Comparison of ENCODE assay signal across 14 cellular contexts in the genomic region with DNA sequence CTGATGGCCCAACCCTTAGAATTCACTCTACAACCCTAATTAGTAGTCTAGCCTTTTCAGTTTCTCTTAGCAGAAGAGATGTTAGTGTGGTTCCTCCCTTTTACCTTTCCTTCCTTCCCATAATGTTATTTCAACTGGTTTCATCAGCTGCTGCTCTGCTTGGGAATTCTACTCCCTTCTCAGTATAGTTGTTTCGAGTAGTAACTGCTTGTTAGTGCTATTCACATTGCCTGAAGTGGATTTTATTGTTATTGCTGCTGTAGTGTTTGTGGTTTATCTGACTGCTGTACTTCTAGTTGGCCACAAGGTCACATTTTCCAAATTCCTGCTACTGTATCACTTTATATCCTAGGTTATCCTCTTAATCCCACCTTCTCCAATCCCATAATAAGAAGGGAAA. TPM values are rescaled to one million over a fixed set of nuclear protein-coding genes. Genes with fewer than 3 reads are reported as not detected.
DNase-seq lines count a peak whose midpoint lies in the region; ATAC-seq and TF ChIP-seq lines count a peak whose summit lies in the region.
"Had no signal": no experiment of that assay in that cellular context is flagged by ENCODE, and none has a peak within 500 bp of the region (broad histone marks: within the 10 kb centered on the region; RNA-seq: fewer than 3 reads in every experiment).

No MANE protein-coding gene starts in this region.

- H3K27me3 ChIP-seq in AG04450 (ENCODE audit: control insufficient read depth, insufficient read depth, low read length) = no peaks in the 10 kb centered on the region
- H3K27me3 ChIP-seq in CD4-positive, alpha-beta T cell (ENCODE audit: control insufficient read depth, insufficient read depth, low read length) = no peaks in the 10 kb centered on the region
- no peaks in the 10 kb centered on the region for H3K27me3 ChIP-seq in trophoblast cell (ENCODE audit: insufficient read depth, low read length)
- H3K27me3 ChIP-seq: colonic mucosa had no signal

- no peak overlapping the region for H3K23ac ChIP-seq in trophoblast cell (ENCODE audit: low read length)

- H3K36me3 ChIP-seq in trophoblast cell (ENCODE audit: control insufficient read depth in 1 of 2, insufficient read depth in 2 of 2, low read length in 2 of 2) = no peaks in the 10 kb centered on the region
- H3K36me3 ChIP-seq: colonic mucosa had no signal

- H3K27ac ChIP-seq in AG04450 (ENCODE audit: low read depth, low read length) (no peak overlapping the region), trophoblast cell (ENCODE audit: low read depth, low read length) (no peak overlapping the region)
- no peak overlapping the region for H3K27ac ChIP-seq in CD4-positive, alpha-beta T cell (ENCODE audit: low read depth, low read length)
- H3K27ac ChIP-seq: colonic mucosa had no signal

- no peak overlapping the region for H4K8ac ChIP-seq in trophoblast cell (ENCODE audit: low read depth, low read length)

- no peaks in the 10 kb centered on the region for H3K79me2 ChIP-seq in trophoblast cell (ENCODE audit: control insufficient read depth, insufficient read depth, low read length, poor library complexity)

- H3K9me3 Mint-ChIP-seq in CD4-positive, alpha-beta T cell = no peaks in the 10 kb centered on the region

- H4K91ac ChIP-seq in trophoblast cell (ENCODE audit: low read depth, low read length) = no peak overlapping the region

- WGBS in trophoblast cell (ENCODE audit: extremely low coverage, insufficient coverage, insufficient read length) = no CpG with 5 or more reads among the region's 1 CpG

- POLR2A ChIA-PET in AG04450 (lab: Yijun Ruan, JAX) = no interaction called here
- POLR2A ChIA-PET in CD4-positive, alpha-beta T cell (lab: Charles Lee) = no interaction called here

- H2BK120ac ChIP-seq in trophoblast cell (ENCODE audit: insufficient read depth, low read length, poor library complexity) = no peak overlapping the region

- no peak overlapping the region for H2BK12ac ChIP-seq in trophoblast cell (ENCODE audit: low read length)

- H3K4me3 ChIP-seq in AG04450 (ENCODE audit: low read depth, low read length) (no peak overlapping the region), trophoblast cell (ENCODE audit: low read depth, low read length) (no peak overlapping the region)
- H3K4me3 ChIP-seq: colonic mucosa had no signal

- no peak overlapping the region for H3K4ac ChIP-seq in trophoblast cell (ENCODE audit: low read depth, low read length)

- H3K9me3 ChIP-seq in AG04450 (ENCODE audit: control insufficient read depth, insufficient read depth, low read length) (no peaks in the 10 kb centered on the region), trophoblast cell (ENCODE audit: insufficient read depth, low read depth, low read length) (no peaks in the 10 kb centered on the region)
- no peaks in the 10 kb centered on the region for H3K9me3 ChIP-seq in CD4-positive, alpha-beta T cell (ENCODE audit: control insufficient read depth, low read length)
- H3K9me3 ChIP-seq: colonic mucosa had no signal

- DNase-seq in AG04450 (ENCODE audit: low read depth, low spot score) = peak; percentile 15
- peak; percentile 23 for DNase-seq in HT1080 (ENCODE audit: low read depth)
- peak; percentile 53 for DNase-seq in amniotic epithelial cell (ENCODE audit: low read depth)
- DNase-seq in iPS-NIHi11 (ENCODE audit: low spot score) = peak; percentile 11
- no peak for DNase-seq in CD4-positive, alpha-beta T cell
- no peak for DNase-seq in trophoblast cell
- DNase-seq: activated naive CD4-positive, alpha-beta T cell treated with Interleukin-2 at 50 U/mL for 16 hours; colonic mucosa; NCI-H1694; SIG-M5; stimulated activated CD8-positive, alpha-beta memory T cell treated with anti-CD3 and anti-CD28 coated beads, Interleukin-4, amount 100 ng/mL, for 48 hours had no signal

- intact Hi-C loops in CD4-positive, alpha-beta T cell (cut with DNase I, micrococcal nuclease) = no loop called here

- no peaks in the 10 kb centered on the region for H3K36me3 Mint-ChIP-seq in CD4-positive, alpha-beta T cell (ENCODE audit: low read depth)

- ATAC-seq in HG02571 (IDR thresholded peaks at IDR 0.05; ENCODE audit: unreplicated experiment) = no peak
- ATAC-seq in CD4-positive, alpha-beta T cell (ENCODE audit: poor library complexity) = no peak
- no peak for ATAC-seq in GM19351 (IDR thresholded peaks at IDR 0.05; ENCODE audit: unreplicated experiment)

- no peak overlapping the region for H3K18ac ChIP-seq in trophoblast cell (ENCODE audit: low read length)

- no peak overlapping the region for H3K27ac Mint-ChIP-seq in CD4-positive, alpha-beta T cell
- H3K27ac Mint-ChIP-seq: B cell had no signal

- no peak overlapping the region for H2AK5ac ChIP-seq in trophoblast cell (ENCODE audit: low read length)

- H3K9ac ChIP-seq in trophoblast cell (ENCODE audit: low read length) = no peak overlapping the region

- H3K4me1 ChIP-seq in trophoblast cell (ENCODE audit: control insufficient read depth in 1 of 2, insufficient read depth in 2 of 2, low read length in 2 of 2) = no peaks in the 10 kb centered on the region
- H3K4me1 ChIP-seq: colonic mucosa had no signal

- 0 out of 2 replicates have a peak, but pooled peaks have one; percentile 11 for TF ChIP-seq CTCF in AG04450 (IDR thresholded peaks at IDR 0.05; ENCODE audit: low read depth, low read length)
- TF ChIP-seq CTCF in CD4-positive, alpha-beta T cell (IDR thresholded peaks at IDR 0.05) = no peak

- no peaks in the 10 kb centered on the region for H3K27me3 Mint-ChIP-seq in CD4-positive, alpha-beta T cell
- H3K27me3 Mint-ChIP-seq: B cell had no signal

- H3K4me2 ChIP-seq in trophoblast cell (ENCODE audit: low read length) = no peak overlapping the region

- H2AFZ ChIP-seq in trophoblast cell (ENCODE audit: insufficient read depth, low read length, poor library complexity) = no peak overlapping the region

- no peak overlapping the region for H3K14ac ChIP-seq in trophoblast cell (ENCODE audit: low read length)

- H4K12ac ChIP-seq in trophoblast cell (ENCODE audit: low read depth, low read length) = no peak overlapping the region

- no peak overlapping the region for H2BK5ac ChIP-seq in trophoblast cell (ENCODE audit: low read depth, low read length, poor library complexity)

- no peak overlapping the region for H3K4me3 Mint-ChIP-seq in CD4-positive, alpha-beta T cell
- H3K4me3 Mint-ChIP-seq: B cell had no signal

- CTCF ChIA-PET in AG04450 (lab: Charles Lee) = no interaction called here
- CTCF ChIA-PET in CD4-positive, alpha-beta T cell (lab: Charles Lee) = no interaction called here

- no peaks in the 10 kb centered on the region for H3K79me1 ChIP-seq in trophoblast cell (ENCODE audit: low read length)

- H3K4me1 Mint-ChIP-seq in CD4-positive, alpha-beta T cell (ENCODE audit: low read depth) = no peaks in the 10 kb centered on the region
- H3K4me1 Mint-ChIP-seq: B cell had no signal

RNA-seq across cellular contexts. Expression of gene SMIM15, which starts 29.7 kb away (rescaled TPM):
- polyA plus RNA-seq in AG04450 (2011; rRNA removed) = 67.5 and 88.2 TPM in 2 replicates
- 35.2 and 46.4 TPM in 2 replicates for polyA minus RNA-seq in AG04450 (2011; rRNA and poly(A)+ RNA removed)
- total RNA-seq in HT1080 (2014; rRNA removed; shearing (Covaris generic)) = 115 and 141 TPM in 2 replicates
- 61.6 and 68.0 TPM in 2 replicates for polyA plus RNA-seq in HT1080 (2015; cell fraction: cytosol; rRNA removed)
- 18.3 and 20.4 TPM in 2 replicates for polyA plus RNA-seq in HT1080 (2015; cell fraction: nucleus; rRNA removed)
- 10 to 100 TPM; 16.5 to 18.2 TPM for total RNA-seq in CD4-positive, alpha-beta T cell
- 36.5 and 39.5 TPM in 2 replicates for polyA plus RNA-seq in trophoblast cell (2013)

Comparison
In these comparisons a context has a peak if more than half of its experiments do, and no peak if none do; other contexts are left out.
1. DNase-seq: peak in AG04450 (single experiment), HT1080 (single experiment), amniotic epithelial cell (single experiment) and iPS-NIHi11 (single experiment); none in CD4-positive, alpha-beta T cell (0 of 10) and trophoblast cell (0 of 2).